In the genomic region with DNA sequence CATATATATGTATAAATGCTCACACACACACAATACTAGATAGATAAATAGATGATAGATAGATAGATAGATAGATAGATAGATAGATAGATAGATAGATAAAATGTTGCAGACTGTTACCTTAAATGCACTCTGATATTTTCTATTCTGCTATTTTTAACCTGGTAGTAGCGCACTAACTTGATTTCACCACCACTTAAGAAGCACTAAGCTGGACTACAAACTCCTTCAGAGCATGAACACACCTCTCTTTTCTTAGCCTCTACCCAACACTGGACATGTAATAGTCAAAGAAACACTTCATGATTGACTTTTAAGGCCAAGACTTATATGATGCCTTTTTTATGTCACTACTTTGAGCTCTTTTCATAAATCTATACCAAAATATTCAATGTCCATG, we compare ENCODE assay signal across 32 cellular contexts.
"Had no signal": no experiment of that assay in that cellular context is flagged by ENCODE, and none has a peak within 500 bp of the region (broad histone marks: within the 10 kb centered on the region; RNA-seq: fewer than 3 reads in every experiment).

No MANE protein-coding gene starts in this region.

- DNase-seq: activated effector memory CD4-positive, alpha-beta T cell treated with anti-CD3 and anti-CD28 coated beads, Interleukin-2, amount 50 U/mL, for 16 hours; activated effector memory CD4-positive, alpha-beta T cell treated with Interleukin-2 at 50 U/mL for 16 hours; activated gamma-delta T cell; activated gamma-delta T cell treated with Interleukin-2 at 50 U/mL for 16 hours; activated naive CD4-positive, alpha-beta T cell; activated naive CD4-positive, alpha-beta T cell treated with anti-CD3 and anti-CD28 coated beads for 36 hours; activated naive CD4-positive, alpha-beta T cell treated with anti-CD3 and anti-CD28 coated beads, Interleukin-2, amount 10 ng/mL, durations not matched to agents 7 days and 5 days; activated naive CD4-positive, alpha-beta T cell treated with anti-CD3 and anti-CD28 coated beads, Interleukin-2, amount 50 U/mL, for 16 hours; activated naive CD4-positive, alpha-beta T cell treated with Interleukin-2 at 50 U/mL for 16 hours; activated naive CD8-positive, alpha-beta T cell treated with anti-CD3 and anti-CD28 coated beads for 36 hours; activated naive CD8-positive, alpha-beta T cell treated with anti-CD3 and anti-CD28 coated beads, Interleukin-2, amount 10 ng/mL, durations not matched to agents 7 days and 5 days; activated naive CD8-positive, alpha-beta T cell treated with anti-CD3 and anti-CD28 coated beads, Interleukin-2, amount 50 U/mL, for 24 hours; activated T-cell treated with anti-CD3 and anti-CD28 coated beads for 4 hours; activated T-cell treated with anti-CD3 and anti-CD28 coated beads, Interleukin-2, amount 50 U/mL, for 1 hour; activated T-cell treated with anti-CD3 and anti-CD28 coated beads, Interleukin-2, amount 50 U/mL, for 24 hours; activated T-cell treated with anti-CD3 and anti-CD28 coated beads, Interleukin-2, amount 50 U/mL, for 4 hours; activated T-cell treated with anti-CD3 and anti-CD28 coated beads, Interleukin-2, amount 50 U/mL, for 48 hours; activated T-cell treated with anti-CD3 and anti-CD28 coated beads, Interleukin-2, amount 50 U/mL, for 72 hours; adrenal gland; amniotic stem cell; amygdala; anterior cingulate cortex; aorta; body of pancreas; brain microvascular endothelial cell; central memory CD4-positive, alpha-beta T cell; cerebellar nuclear complex had no signal

- H3K27ac ChIP-seq: adrenal gland, ascending aorta, body of pancreas, brain microvascular endothelial cell, breast epithelium, cardiac muscle cell had no signal

- H3K4me1 ChIP-seq: adrenal gland, ascending aorta, body of pancreas, breast epithelium had no signal

- H3K27me3 ChIP-seq: adrenal gland, ascending aorta, body of pancreas, brain microvascular endothelial cell, breast epithelium, cardiac muscle cell had no signal

- H3K9me3 ChIP-seq: adrenal gland, ascending aorta, body of pancreas, breast epithelium had no signal

- H3K36me3 ChIP-seq: adrenal gland, ascending aorta, brain microvascular endothelial cell, breast epithelium, cardiac muscle cell had no signal

- H3K4me3 ChIP-seq: adrenal gland, ascending aorta, body of pancreas, breast epithelium, cardiac muscle cell had no signal

- ATAC-seq: activated naive CD4-positive, alpha-beta T cell treated with anti-CD3 and anti-CD28 coated beads, Interleukin-2, amount 50 U/mL, for 72 hours; activated naive CD8-positive, alpha-beta T cell treated with anti-CD3 and anti-CD28 coated beads, Interleukin-2, amount 50 U/mL, for 24 hours; activated T-cell treated with anti-CD3 and anti-CD28 coated beads, Interleukin-2, amount 50 U/mL, for 4 hours; activated T-cell treated with anti-CD3 and anti-CD28 coated beads, Interleukin-2, amount 50 U/mL, for 72 hours; activated T-helper 17 cell treated with anti-CD3 and anti-CD28 coated beads, Interleukin-2, amount 50 U/mL, for 72 hours; body of pancreas had no signal
